Comparison of ENCODE assay signal across 27 cellular contexts in the genomic region with DNA sequence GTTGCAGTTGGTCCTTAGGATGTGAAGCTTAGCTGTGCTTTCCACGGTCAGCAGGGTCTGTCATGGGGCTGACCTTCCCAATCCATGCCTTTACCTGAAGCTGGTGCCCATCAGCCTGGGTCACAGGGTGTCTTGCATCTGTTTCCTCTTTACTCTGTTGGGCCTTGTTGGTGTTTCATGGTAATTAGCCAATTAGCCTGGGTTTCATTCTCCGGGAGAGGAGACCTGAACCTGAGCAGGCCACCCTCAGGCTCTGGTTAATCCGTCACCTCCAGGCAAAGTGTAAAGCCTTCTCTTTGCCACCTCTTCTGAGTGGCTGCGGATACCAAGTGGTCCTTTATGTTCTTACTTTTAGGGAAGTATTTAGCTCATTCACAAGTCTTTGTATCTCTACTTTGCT.
"Had no signal": no experiment of that assay in that cellular context is flagged by ENCODE, and none has a peak within 500 bp of the region (broad histone marks: within the 10 kb centered on the region; RNA-seq: fewer than 3 reads in every experiment).

No MANE protein-coding gene starts in this region.

- H3K4me3 Mint-ChIP-seq: naive thymus-derived CD4-positive, alpha-beta T cell; nephron; stimulated activated memory B cell treated with anti-CD40 and anti-IgM and Interleukin-4, amounts not matched to agents 10 μg/mL and 1 μg/mL and 100 μg/mL, for 72 hours; stimulated activated naive CD8-positive, alpha-beta T cell treated with anti-CD3 and anti-CD28 coated beads, Interleukin-15, amount 100 ng/mL, for 72 hours had no signal

- H3K36me3 ChIP-seq: ovary, right lobe of liver, sigmoid colon, suprapubic skin, upper lobe of left lung, vagina had no signal

- H3K27me3 Mint-ChIP-seq: progenitor cell of endocrine pancreas; stimulated activated memory B cell treated with anti-CD40 and anti-IgM and Interleukin-4, amounts not matched to agents 10 μg/mL and 1 μg/mL and 100 μg/mL, for 72 hours had no signal

- ATAC-seq: naive thymus-derived CD4-positive, alpha-beta T cell; psoas muscle; right cardiac atrium; right lobe of liver; stimulated activated memory B cell treated with anti-CD40 and anti-IgM and Interleukin-4, amounts not matched to agents 10 μg/mL and 1 μg/mL and 100 μg/mL, for 72 hours; stimulated activated naive CD8-positive, alpha-beta T cell treated with anti-CD3 and anti-CD28 coated beads, Interleukin-15, amount 100 ng/mL, for 72 hours; stimulated activated naive CD8-positive, alpha-beta T cell treated with anti-CD3 and anti-CD28 coated beads, Interleukin-15, Interleukin-2, amounts not matched to agents 100 U/mL and 50 U/mL, for 24 hours had no signal

- H3K4me1 Mint-ChIP-seq: naive thymus-derived CD4-positive, alpha-beta T cell; stimulated activated memory B cell treated with anti-CD40 and anti-IgM and Interleukin-4, amounts not matched to agents 10 μg/mL and 1 μg/mL and 100 μg/mL, for 72 hours; stimulated activated naive CD8-positive, alpha-beta T cell treated with anti-CD3 and anti-CD28 coated beads, Interleukin-15, amount 100 ng/mL, for 72 hours had no signal

- H3K9ac ChIP-seq: parathyroid adenoma had no signal

- H3K79me2 ChIP-seq: parathyroid adenoma had no signal

- H3K36me3 Mint-ChIP-seq: naive thymus-derived CD4-positive, alpha-beta T cell; stimulated activated memory B cell treated with anti-CD40 and anti-IgM and Interleukin-4, amounts not matched to agents 10 μg/mL and 1 μg/mL and 100 μg/mL, for 72 hours had no signal

- H3K27ac Mint-ChIP-seq: naive thymus-derived CD4-positive, alpha-beta T cell; nephron; progenitor cell of endocrine pancreas; stimulated activated memory B cell treated with anti-CD40 and anti-IgM and Interleukin-4, amounts not matched to agents 10 μg/mL and 1 μg/mL and 100 μg/mL, for 72 hours; stimulated activated naive CD8-positive, alpha-beta T cell treated with anti-CD3 and anti-CD28 coated beads, Interleukin-15, amount 100 ng/mL, for 72 hours had no signal

- H3K27me3 ChIP-seq: ovary, right lobe of liver, sigmoid colon, suprapubic skin, testis, tibial nerve, upper lobe of left lung, vagina had no signal

- H3K4me3 ChIP-seq: ovary, psoas muscle, right lobe of liver, sigmoid colon, suprapubic skin, testis, tibial nerve, upper lobe of left lung, vagina had no signal

- H3K27ac ChIP-seq: ovary, parathyroid adenoma, psoas muscle, right lobe of liver, sigmoid colon, suprapubic skin, testis, tibial nerve, upper lobe of left lung, vagina had no signal

- H2AFZ ChIP-seq: parathyroid adenoma had no signal

- H3K4me1 ChIP-seq: parathyroid adenoma, psoas muscle, right lobe of liver, sigmoid colon, suprapubic skin, testis, tibial nerve, vagina had no signal

- DNase-seq: naive thymus-derived CD4-positive, alpha-beta T cell; occipital lobe; ovary; posterior cingulate gyrus; psoas muscle; right cardiac atrium; right lobe of liver; sigmoid colon; small intestine; stimulated activated CD4-positive, alpha-beta T cell treated with anti-CD3 and anti-CD28 coated beads, Interleukin-15, amount 100 ng/mL, for 24 hours; stimulated activated CD4-positive, alpha-beta T cell treated with anti-CD3 and anti-CD28 coated beads, Interleukin-2, amount 100 ng/mL, for 24 hours; stimulated activated CD4-positive, alpha-beta T cell treated with anti-CD3 and anti-CD28 coated beads, Interleukin-2, amount 100 ng/mL, for 48 hours; stimulated activated CD4-positive, alpha-beta T cell treated with anti-CD3 and anti-CD28 coated beads, Interleukin-4, amount 100 ng/mL, for 4 hours; stimulated activated CD8-positive, alpha-beta memory T cell treated with anti-CD3 and anti-CD28 coated beads, Interleukin-4, amount 100 ng/mL, for 48 hours; stimulated activated naive CD8-positive, alpha-beta T cell treated with anti-CD3 and anti-CD28 coated beads, Interleukin-15, amount 100 ng/mL, for 72 hours; stimulated activated naive CD8-positive, alpha-beta T cell treated with anti-CD3 and anti-CD28 coated beads, Interleukin-15, Interleukin-2, amounts not matched to agents 100 U/mL and 50 U/mL, for 24 hours; substantia nigra; testis; trophoblast cell; upper lobe of left lung had no signal

- H3K9me3 ChIP-seq: ovary, psoas muscle, right lobe of liver, sigmoid colon, suprapubic skin, testis, tibial nerve, upper lobe of left lung, vagina had no signal
